In the genomic region with DNA sequence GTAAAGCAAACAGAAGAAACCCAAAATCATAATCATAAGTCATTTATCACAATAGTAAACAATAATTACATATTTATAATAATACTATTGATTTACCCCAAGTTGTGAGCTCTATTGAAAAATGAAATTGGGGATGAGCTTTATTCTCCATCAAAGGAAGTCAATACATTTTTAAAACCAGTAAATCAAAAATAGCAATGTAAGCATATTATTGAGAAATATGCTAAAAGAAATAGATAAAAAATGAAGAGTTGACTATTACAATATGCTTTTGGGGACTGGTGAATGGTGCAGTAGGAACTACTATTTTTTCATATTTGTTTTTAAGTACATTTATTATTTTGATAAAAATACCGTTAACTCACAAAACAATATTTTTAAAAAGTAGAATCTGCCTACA, we compare ENCODE assay signal across 7 cellular contexts.
"Had no signal": no experiment of that assay in that cellular context is flagged by ENCODE, and none has a peak within 500 bp of the region (broad histone marks: within the 10 kb centered on the region; RNA-seq: fewer than 3 reads in every experiment).

No MANE protein-coding gene starts in this region.

- FAIRE-seq: H1, H54 had no signal

- H3K4me3 ChIP-seq: GM23338 had no signal

- H3K27ac ChIP-seq: HL-60 had no signal

- H2AFZ ChIP-seq: GM23338 had no signal

- H3K4me2 ChIP-seq: GM23338 had no signal

- DNase-seq: H9, HCEC 1CT, KG1 had no signal

- ATAC-seq: GM23338 had no signal
